In the genomic region with DNA sequence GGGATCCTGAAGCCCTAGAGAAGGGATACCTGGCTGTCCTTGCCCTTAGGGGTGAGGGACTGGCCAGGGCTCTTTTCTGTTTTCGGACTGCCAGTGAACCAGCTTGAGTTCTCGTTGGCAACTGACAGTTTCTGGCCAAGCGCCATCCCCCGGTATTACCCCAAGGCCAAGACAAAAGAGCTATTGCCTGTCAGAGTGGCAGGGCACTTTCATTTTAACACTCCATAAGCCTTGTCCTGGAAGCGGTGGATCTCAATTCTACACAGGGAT, we compare ENCODE assay signal across 11 cellular contexts. TPM values are rescaled to one million over a fixed set of nuclear protein-coding genes. Genes with fewer than 3 reads are reported as not detected.
DNase-seq lines count a peak whose midpoint lies in the region; ATAC-seq, FAIRE-seq and TF ChIP-seq lines count a peak whose summit lies in the region.
"Had no signal": no experiment of that assay in that cellular context is flagged by ENCODE, and none has a peak within 500 bp of the region (broad histone marks: within the 10 kb centered on the region; RNA-seq: fewer than 3 reads in every experiment).

No MANE protein-coding gene starts in this region.

- no peaks in the 10 kb centered on the region for H3K9me3 Mint-ChIP-seq in T-cell

- POLR2A ChIA-PET in HepG2 (lab: Yijun Ruan, JAX) (no interaction called here), T-cell (lab: Charles Lee) (no interaction called here)

- no peaks in the 10 kb centered on the region for H3K79me2 ChIP-seq in HepG2 (ENCODE audit: insufficient read depth, low read length)

- DNase-seq in HepG2 (ENCODE audit: low spot score) (no peak), right lobe of liver (no peak), T-cell (no peak), midbrain (lab: John Stamatoyannopoulos, UW) (no peak), substantia nigra (lab: John Stamatoyannopoulos, UW) (no peak), coronary artery (ENCODE audit: low spot score) (no peak), iPS-NIHi11 (ENCODE audit: low spot score) (no peak)
- DNase-seq: erythroblast; NK-92 treated with Interleukin-12 subunit alpha and Interleukin-12 subunit beta, amount 100 ng/mL, for 24 hours had no signal

- H4K20me1 ChIP-seq in HepG2 (ENCODE audit: insufficient read depth, low read length): no peaks in the 10 kb centered on the region

- H2AFZ ChIP-seq in HepG2 (ENCODE audit: low read length): no peak overlapping the region

- peak overlapping the region; percentile 64; the same call in 1 of the 2 replicates for H3K4me2 ChIP-seq in HepG2 (ENCODE audit: low read depth, low read length)

- H3K27me3 ChIP-seq in HepG2 (ENCODE audit: control insufficient read depth in 1 of 2, insufficient read depth in 2 of 2, low read length in 2 of 2) (peaks cover 15 to 81% of the 10 kb centered on the region in 2 experiments), right lobe of liver (no peaks in the 10 kb centered on the region), iPS-18a (ENCODE audit: control insufficient read depth, insufficient read depth, low read length) (peaks cover 58% of the 10 kb centered on the region)

- intact Hi-C loops in HepG2 (cut with micrococcal nuclease; ENCODE audit: unreplicated experiment) (no loop called here), right lobe of liver (cut with DNase I) (no loop called here)

- H3K36me3 ChIP-seq in HepG2 (replicated peaks in 1 of 2; ENCODE audit: control insufficient read depth in 1 of 2, insufficient read depth in 2 of 2, low read length in 2 of 2) (no peaks in the 10 kb centered on the region), right lobe of liver (no peaks in the 10 kb centered on the region), iPS-18a (ENCODE audit: control insufficient read depth, low read depth, low read length) (peaks cover 20% of the 10 kb centered on the region)

- H3K9me3 ChIP-seq in HepG2 (ENCODE audit: low read length) (no peaks in the 10 kb centered on the region), right lobe of liver (no peaks in the 10 kb centered on the region), iPS-18a (ENCODE audit: control insufficient read depth, low read depth, low read length) (no peaks in the 10 kb centered on the region)

- H3K4me3 ChIP-seq in HepG2 (replicated peaks in 1 of 3; ENCODE audit: insufficient read depth in 1 of 3, low read depth in 2 of 3, low read length in 3 of 3) (no peak overlapping the region), right lobe of liver (no peak overlapping the region), iPS-18a (ENCODE audit: low read length) (peak overlapping the region; percentile 80), coronary artery (no peak overlapping the region)

- no peak overlapping the region for H3K27ac ChIP-seq in HepG2 (ENCODE audit: extremely low read length, insufficient read depth, low read length)
- no peak overlapping the region for H3K27ac ChIP-seq in right lobe of liver
- H3K27ac ChIP-seq in iPS-18a (ENCODE audit: low read length): no peak overlapping the region
- no peak overlapping the region for H3K27ac ChIP-seq in substantia nigra (ENCODE audit: low read depth, low read length, poor library complexity, severe bottlenecking)
- no peak overlapping the region for H3K27ac ChIP-seq in coronary artery

- TF ChIP-seq EP300 in HepG2 (IDR thresholded peaks at IDR 0.05; ENCODE audit: low read depth in 2 of 2, low read length in 2 of 2) (no peak), HepG2 (CRISPR knock-in tag; IDR thresholded peaks at IDR 0.05; ENCODE audit: borderline replicate concordance) (no peak)

- TF ChIP-seq POLR2A in HepG2 (IDR thresholded peaks at IDR 0.05; ENCODE audit: insufficient read depth in 1 of 2, low read depth in 2 of 2, low read length in 2 of 2) (no peak), right lobe of liver (IDR thresholded peaks at IDR 0.05) (no peak)

- FAIRE-seq in HepG2 (lab: Jason Lieb, UNC): no peak

- no peak for TF ChIP-seq RAD21 in HepG2 (CRISPR knock-in tag; IDR thresholded peaks at IDR 0.05)

- H3K9ac ChIP-seq in HepG2 (ENCODE audit: insufficient read depth, low read depth, low read length): no peak overlapping the region
- H3K9ac ChIP-seq in iPS-18a (ENCODE audit: low read length): no peak overlapping the region

- in situ Hi-C loops in HepG2 (cut with HindIII; ENCODE audit: extremely low pct_ligation_motif_present, low pct_unique_long_range_greater_than_20kb): no loop called here

- no peak overlapping the region for H3K27ac Mint-ChIP-seq in T-cell

- peak overlapping the region; percentile 72 to 96 (median 73) for H3K4me3 Mint-ChIP-seq in T-cell

- H3K4me1 ChIP-seq in HepG2 (ENCODE audit: insufficient read depth, low read length) (peaks cover 16% of the 10 kb centered on the region), right lobe of liver (no peaks in the 10 kb centered on the region), iPS-18a (ENCODE audit: control insufficient read depth, low read depth, low read length) (peaks cover 17% of the 10 kb centered on the region)

- CTCF ChIA-PET in HepG2 (lab: Yijun Ruan, JAX; ENCODE audit: low intra/inter-chr PET ratio, low total read pairs): no interaction called here
- CTCF ChIA-PET in T-cell (lab: Charles Lee): no interaction called here

- H3K27me3 Mint-ChIP-seq in T-cell: peaks cover 54 to 82% of the 10 kb centered on the region in 2 donors

- 30% methylated on average over 5 of the region's 5 CpGs for WGBS in HepG2 (ENCODE audit: low lambda C conversion rate)
- WGBS in right lobe of liver (ENCODE audit: insufficient coverage, low coverage, low lambda C conversion rate, missing lambda C conversion rate): 24% methylated on average over 5 of the region's 5 CpGs

- no peaks in the 10 kb centered on the region for H3K36me3 Mint-ChIP-seq in T-cell

- no peak for ATAC-seq in HepG2
- ATAC-seq in right lobe of liver: no peak
- no peak for ATAC-seq in T-cell (replicated peaks in 1 of 4)

- no TSS peak for BruUV-seq in HepG2 (replicated peaks; lab: Mats Ljungman, UMichigan)

- TF ChIP-seq CTCF in HepG2 (CRISPR knock-in tag; IDR thresholded peaks at IDR 0.05) (no peak), right lobe of liver (IDR thresholded peaks at IDR 0.05) (no peak), coronary artery (IDR thresholded peaks at IDR 0.05) (no peak)

- peaks cover 24 to 27% (median 25%) of the 10 kb centered on the region in 3 donors for H3K4me1 Mint-ChIP-seq in T-cell

RNA-seq across cellular contexts. Expression of gene CPXM1, which starts 1.0 kb away (rescaled TPM):
- not detected in 2 replicates for total RNA-seq in HepG2 (2016; rRNA removed; fragmentation: Illumina TruSeq; extraction: Trizol)
- total RNA-seq in HepG2 (2016; cell fraction: cytosol; rRNA removed; fragmentation: Illumina TruSeq; extraction: Trizol; ENCODE audit: low read depth): not detected in 2 replicates
- not detected in 2 replicates for total RNA-seq in HepG2 (2016; cell fraction: insoluble cytoplasmic fraction; rRNA removed; fragmentation: Illumina TruSeq; extraction: Trizol)
- not detected in 2 replicates for total RNA-seq in HepG2 (2016; cell fraction: membrane; rRNA removed; fragmentation: Illumina TruSeq; extraction: Trizol)
- total RNA-seq in HepG2 (2016; cell fraction: nucleus; rRNA removed; fragmentation: Illumina TruSeq; extraction: Trizol): not detected in 2 replicates
- polyA plus RNA-seq in HepG2 (2011; rRNA removed): 0.07 TPM in 1 of 2 replicates, not detected in the other
- 0.04 TPM in 1 of 2 replicates, not detected in the other for polyA plus RNA-seq in HepG2 (2011; cell fraction: cytosol; rRNA removed)
- polyA plus RNA-seq in HepG2 (2011; cell fraction: nucleus; rRNA removed): 0.14 and 0.34 TPM in 2 replicates
- polyA plus RNA-seq in HepG2 (2012): not detected in 2 replicates
- polyA plus RNA-seq in HepG2 (2016; cell fraction: cytosol; fragmentation: Illumina TruSeq; extraction: Trizol; ENCODE audit: low read depth): not detected in 2 replicates
- polyA plus RNA-seq in HepG2 (2016; cell fraction: insoluble cytoplasmic fraction; fragmentation: Illumina TruSeq; extraction: Trizol; ENCODE audit: low read depth): not detected in 2 replicates
- not detected in 2 replicates for polyA plus RNA-seq in HepG2 (2016; cell fraction: membrane; fragmentation: Illumina TruSeq; extraction: Trizol; ENCODE audit: low read depth)
- not detected in 2 replicates for polyA plus RNA-seq in HepG2 (2016; cell fraction: nucleus; fragmentation: Illumina TruSeq; extraction: Trizol; ENCODE audit: insufficient read depth, low read depth)
- polyA minus RNA-seq in HepG2 (2011; rRNA and poly(A)+ RNA removed; ENCODE audit: low replicate concordance): not detected in 2 replicates
- polyA minus RNA-seq in HepG2 (2011; cell fraction: cytosol; rRNA and poly(A)+ RNA removed): not detected in 2 replicates
- polyA minus RNA-seq in HepG2 (2011; cell fraction: nucleus; rRNA and poly(A)+ RNA removed): not detected in 2 replicates
- under 1 TPM in 3 of 6 experiments, not detected in 3; 0.07 to 0.16 (median 0.12) TPM for total RNA-seq in right lobe of liver
- under 1 TPM; 0.20 to 0.90 (median 0.63) TPM for total RNA-seq in T-cell

RNA-seq across cellular contexts. Expression of gene C20orf141, which starts 13.4 kb away (rescaled TPM):
- total RNA-seq in HepG2 (2016; rRNA removed; fragmentation: Illumina TruSeq; extraction: Trizol): not detected in 2 replicates
- total RNA-seq in HepG2 (2016; cell fraction: cytosol; rRNA removed; fragmentation: Illumina TruSeq; extraction: Trizol; ENCODE audit: low read depth): not detected in 2 replicates
- not detected in 2 replicates for total RNA-seq in HepG2 (2016; cell fraction: insoluble cytoplasmic fraction; rRNA removed; fragmentation: Illumina TruSeq; extraction: Trizol)
- not detected in 2 replicates for total RNA-seq in HepG2 (2016; cell fraction: membrane; rRNA removed; fragmentation: Illumina TruSeq; extraction: Trizol)
- total RNA-seq in HepG2 (2016; cell fraction: nucleus; rRNA removed; fragmentation: Illumina TruSeq; extraction: Trizol): not detected in 2 replicates
- polyA plus RNA-seq in HepG2 (2011; rRNA removed): not detected in 2 replicates
- not detected in 2 replicates for polyA plus RNA-seq in HepG2 (2011; cell fraction: cytosol; rRNA removed)
- polyA plus RNA-seq in HepG2 (2011; cell fraction: nucleus; rRNA removed): not detected in 2 replicates
- not detected in 2 replicates for polyA plus RNA-seq in HepG2 (2012)
- polyA plus RNA-seq in HepG2 (2016; cell fraction: cytosol; fragmentation: Illumina TruSeq; extraction: Trizol; ENCODE audit: low read depth): not detected in 2 replicates
- polyA plus RNA-seq in HepG2 (2016; cell fraction: insoluble cytoplasmic fraction; fragmentation: Illumina TruSeq; extraction: Trizol; ENCODE audit: low read depth): not detected in 2 replicates
- not detected in 2 replicates for polyA plus RNA-seq in HepG2 (2016; cell fraction: membrane; fragmentation: Illumina TruSeq; extraction: Trizol; ENCODE audit: low read depth)
- polyA plus RNA-seq in HepG2 (2016; cell fraction: nucleus; fragmentation: Illumina TruSeq; extraction: Trizol; ENCODE audit: insufficient read depth, low read depth): not detected in 2 replicates
- polyA minus RNA-seq in HepG2 (2011; rRNA and poly(A)+ RNA removed; ENCODE audit: low replicate concordance): not detected in 2 replicates
- polyA minus RNA-seq in HepG2 (2011; cell fraction: cytosol; rRNA and poly(A)+ RNA removed): not detected in 2 replicates
- not detected in 2 replicates for polyA minus RNA-seq in HepG2 (2011; cell fraction: nucleus; rRNA and poly(A)+ RNA removed)
- total RNA-seq in right lobe of liver: not detected
- total RNA-seq in T-cell: not detected
- total RNA-seq: renal cortical epithelial cell had no signal

RNA-seq across cellular contexts. Expression of gene TMEM239, which starts 14.8 kb away (rescaled TPM):
- not detected in 2 replicates for total RNA-seq in HepG2 (2016; rRNA removed; fragmentation: Illumina TruSeq; extraction: Trizol)
- total RNA-seq in HepG2 (2016; cell fraction: cytosol; rRNA removed; fragmentation: Illumina TruSeq; extraction: Trizol; ENCODE audit: low read depth): not detected in 2 replicates
- not detected in 2 replicates for total RNA-seq in HepG2 (2016; cell fraction: insoluble cytoplasmic fraction; rRNA removed; fragmentation: Illumina TruSeq; extraction: Trizol)
- total RNA-seq in HepG2 (2016; cell fraction: membrane; rRNA removed; fragmentation: Illumina TruSeq; extraction: Trizol): not detected in 2 replicates
- not detected in 2 replicates for total RNA-seq in HepG2 (2016; cell fraction: nucleus; rRNA removed; fragmentation: Illumina TruSeq; extraction: Trizol)
- polyA plus RNA-seq in HepG2 (2011; rRNA removed): not detected in 2 replicates
- polyA plus RNA-seq in HepG2 (2011; cell fraction: cytosol; rRNA removed): not detected in 2 replicates
- not detected in 2 replicates for polyA plus RNA-seq in HepG2 (2011; cell fraction: nucleus; rRNA removed)
- polyA plus RNA-seq in HepG2 (2012): not detected in 2 replicates
- polyA plus RNA-seq in HepG2 (2016; cell fraction: cytosol; fragmentation: Illumina TruSeq; extraction: Trizol; ENCODE audit: low read depth): not detected in 2 replicates
- not detected in 2 replicates for polyA plus RNA-seq in HepG2 (2016; cell fraction: insoluble cytoplasmic fraction; fragmentation: Illumina TruSeq; extraction: Trizol; ENCODE audit: low read depth)
- polyA plus RNA-seq in HepG2 (2016; cell fraction: membrane; fragmentation: Illumina TruSeq; extraction: Trizol; ENCODE audit: low read depth): not detected in 2 replicates
- polyA plus RNA-seq in HepG2 (2016; cell fraction: nucleus; fragmentation: Illumina TruSeq; extraction: Trizol; ENCODE audit: insufficient read depth, low read depth): not detected in 2 replicates
- polyA minus RNA-seq in HepG2 (2011; rRNA and poly(A)+ RNA removed; ENCODE audit: low replicate concordance): not detected in 2 replicates
- polyA minus RNA-seq in HepG2 (2011; cell fraction: cytosol; rRNA and poly(A)+ RNA removed): not detected in 2 replicates
- not detected in 2 replicates for polyA minus RNA-seq in HepG2 (2011; cell fraction: nucleus; rRNA and poly(A)+ RNA removed)
- total RNA-seq in right lobe of liver: not detected
- total RNA-seq in T-cell: not detected
- total RNA-seq: renal cortical epithelial cell had no signal

RNA-seq across cellular contexts. Expression of gene PCED1A, which starts 39.1 kb away (rescaled TPM):
- 12.6 and 40.1 TPM in 2 replicates for total RNA-seq in HepG2 (2016; rRNA removed; fragmentation: Illumina TruSeq; extraction: Trizol)
- total RNA-seq in HepG2 (2016; cell fraction: cytosol; rRNA removed; fragmentation: Illumina TruSeq; extraction: Trizol; ENCODE audit: low read depth): 15.8 and 19.1 TPM in 2 replicates
- 12.7 and 43.6 TPM in 2 replicates for total RNA-seq in HepG2 (2016; cell fraction: insoluble cytoplasmic fraction; rRNA removed; fragmentation: Illumina TruSeq; extraction: Trizol)
- total RNA-seq in HepG2 (2016; cell fraction: membrane; rRNA removed; fragmentation: Illumina TruSeq; extraction: Trizol): 25.5 and 30.3 TPM in 2 replicates
- total RNA-seq in HepG2 (2016; cell fraction: nucleus; rRNA removed; fragmentation: Illumina TruSeq; extraction: Trizol): 50.5 and 56.6 TPM in 2 replicates
- 84.2 and 92.3 TPM in 2 replicates for polyA plus RNA-seq in HepG2 (2011; rRNA removed)
- 34.6 and 52.7 TPM in 2 replicates for polyA plus RNA-seq in HepG2 (2011; cell fraction: cytosol; rRNA removed)
- 548 and 651 TPM in 2 replicates for polyA plus RNA-seq in HepG2 (2011; cell fraction: nucleus; rRNA removed)
- 37.5 and 47.0 TPM in 2 replicates for polyA plus RNA-seq in HepG2 (2012)
- 15.4 and 16.6 TPM in 2 replicates for polyA plus RNA-seq in HepG2 (2016; cell fraction: cytosol; fragmentation: Illumina TruSeq; extraction: Trizol; ENCODE audit: low read depth)
- 13.1 and 14.6 TPM in 2 replicates for polyA plus RNA-seq in HepG2 (2016; cell fraction: insoluble cytoplasmic fraction; fragmentation: Illumina TruSeq; extraction: Trizol; ENCODE audit: low read depth)
- 23.9 and 27.4 TPM in 2 replicates for polyA plus RNA-seq in HepG2 (2016; cell fraction: membrane; fragmentation: Illumina TruSeq; extraction: Trizol; ENCODE audit: low read depth)
- polyA plus RNA-seq in HepG2 (2016; cell fraction: nucleus; fragmentation: Illumina TruSeq; extraction: Trizol; ENCODE audit: insufficient read depth, low read depth): 129 TPM in 2 replicates
- polyA minus RNA-seq in HepG2 (2011; rRNA and poly(A)+ RNA removed; ENCODE audit: low replicate concordance): 12.5 and 33.7 TPM in 2 replicates
- 9.0 and 9.2 TPM in 2 replicates for polyA minus RNA-seq in HepG2 (2011; cell fraction: cytosol; rRNA and poly(A)+ RNA removed)
- 45.2 and 51.7 TPM in 2 replicates for polyA minus RNA-seq in HepG2 (2011; cell fraction: nucleus; rRNA and poly(A)+ RNA removed)
- 10 to 100 TPM in 5 of 6 experiments, 1 to 10 TPM in 1; 9.6 to 22.2 (median 18.6) TPM for total RNA-seq in right lobe of liver
- total RNA-seq in T-cell: 100 to 1,000 TPM in 2 of 5 donors, 10 to 100 TPM in 3; 65.1 to 111 (median 95.2) TPM

RNA-seq across cellular contexts. Expression of gene VPS16, which starts 39.2 kb away (rescaled TPM):
- 27.6 and 35.4 TPM in 2 replicates for total RNA-seq in HepG2 (2016; rRNA removed; fragmentation: Illumina TruSeq; extraction: Trizol)
- total RNA-seq in HepG2 (2016; cell fraction: cytosol; rRNA removed; fragmentation: Illumina TruSeq; extraction: Trizol; ENCODE audit: low read depth): 5.8 and 7.1 TPM in 2 replicates
- 28.5 and 36.0 TPM in 2 replicates for total RNA-seq in HepG2 (2016; cell fraction: insoluble cytoplasmic fraction; rRNA removed; fragmentation: Illumina TruSeq; extraction: Trizol)
- total RNA-seq in HepG2 (2016; cell fraction: membrane; rRNA removed; fragmentation: Illumina TruSeq; extraction: Trizol): 7.1 and 7.2 TPM in 2 replicates
- 36.6 and 39.6 TPM in 2 replicates for total RNA-seq in HepG2 (2016; cell fraction: nucleus; rRNA removed; fragmentation: Illumina TruSeq; extraction: Trizol)
- polyA plus RNA-seq in HepG2 (2011; rRNA removed): 34.2 and 44.0 TPM in 2 replicates
- polyA plus RNA-seq in HepG2 (2011; cell fraction: cytosol; rRNA removed): 21.5 and 23.3 TPM in 2 replicates
- polyA plus RNA-seq in HepG2 (2011; cell fraction: nucleus; rRNA removed): 216 and 253 TPM in 2 replicates
- polyA plus RNA-seq in HepG2 (2012): 26.0 and 31.8 TPM in 2 replicates
- 3.7 and 4.5 TPM in 2 replicates for polyA plus RNA-seq in HepG2 (2016; cell fraction: cytosol; fragmentation: Illumina TruSeq; extraction: Trizol; ENCODE audit: low read depth)
- 22.7 and 23.3 TPM in 2 replicates for polyA plus RNA-seq in HepG2 (2016; cell fraction: insoluble cytoplasmic fraction; fragmentation: Illumina TruSeq; extraction: Trizol; ENCODE audit: low read depth)
- polyA plus RNA-seq in HepG2 (2016; cell fraction: membrane; fragmentation: Illumina TruSeq; extraction: Trizol; ENCODE audit: low read depth): 4.4 and 5.8 TPM in 2 replicates
- polyA plus RNA-seq in HepG2 (2016; cell fraction: nucleus; fragmentation: Illumina TruSeq; extraction: Trizol; ENCODE audit: insufficient read depth, low read depth): 85.0 and 94.6 TPM in 2 replicates
- 26.6 and 68.4 TPM in 2 replicates for polyA minus RNA-seq in HepG2 (2011; rRNA and poly(A)+ RNA removed; ENCODE audit: low replicate concordance)
- 14.9 and 18.9 TPM in 2 replicates for polyA minus RNA-seq in HepG2 (2011; cell fraction: cytosol; rRNA and poly(A)+ RNA removed)
- 34.0 and 43.6 TPM in 2 replicates for polyA minus RNA-seq in HepG2 (2011; cell fraction: nucleus; rRNA and poly(A)+ RNA removed)
- 10 to 100 TPM; 17.2 to 22.2 (median 19.1) TPM for total RNA-seq in right lobe of liver
- total RNA-seq in T-cell: 10 to 100 TPM; 44.5 to 72.2 (median 68.2) TPM
